13 cellular contexts compared by ENCODE assay signal in genomic region chr7:92767427-92767826, GRCh38.
DNase-seq lines count a peak whose midpoint lies in the region; ATAC-seq, FAIRE-seq and TF ChIP-seq lines count a peak whose summit lies in the region.
"Had no signal": no experiment of that assay in that cellular context is flagged by ENCODE, and none has a peak within 500 bp of the region (broad histone marks: within the 10 kb centered on the region; RNA-seq: fewer than 3 reads in every experiment).

No MANE protein-coding gene starts in this region.

- DNase-seq in AG09309 (ENCODE audit: low read depth) (no peak), H54 (ENCODE audit: insufficient read length, low spot score) (no peak), keratinocyte (ENCODE audit: low read depth, low spot score) (no peak), ecto neural progenitor cell (ENCODE audit: low spot score) (no peak), iPS-NIHi11 (ENCODE audit: low spot score) (no peak)
- DNase-seq in activated T-helper 2 cell treated with anti-CD3 and anti-CD28 coated beads, Interferon-gamma antibody, Interleukin-2, Interleukin-4, amounts not matched to agents 10 μg/mL and 5 μg/mL and 100 μg/mL, durations not matched to agents 14 hours and 24 hours and 36 hours (ENCODE audit: low spot score): no peak
- DNase-seq: activated CD4-positive, alpha-beta T cell treated with anti-CD3 and anti-CD28 coated beads, Interleukin-2, amount 50 U/mL, for 1 hour; cerebellar nuclear complex; pancreas had no signal

- H3K9ac ChIP-seq in keratinocyte (ENCODE audit: control insufficient read depth, extremely low read depth, insufficient read depth, low read length): peak overlapping the region; percentile 61

- H3K9me3 Mint-ChIP-seq in activated T-helper 2 cell treated with anti-CD3 and anti-CD28 coated beads, Interferon-gamma antibody, Interleukin-2, Interleukin-4, amounts not matched to agents 10 μg/mL and 5 μg/mL and 100 μg/mL, durations not matched to agents 14 hours and 24 hours and 36 hours: no peaks in the 10 kb centered on the region

- H3K27me3 ChIP-seq in keratinocyte (ENCODE audit: control insufficient read depth, extremely low read depth, insufficient read depth, low read length): no peaks in the 10 kb centered on the region
- H3K27me3 ChIP-seq: pancreas had no signal

- H2AFZ ChIP-seq in keratinocyte (ENCODE audit: control insufficient read depth, low read length): no peak overlapping the region

- H3K36me3 ChIP-seq in keratinocyte (ENCODE audit: control insufficient read depth in 2 of 2, extremely low read depth in 1 of 2, insufficient read depth in 2 of 2, low read length in 2 of 2): peaks cover 2 to 4% of the 10 kb centered on the region in 2 experiments
- H3K36me3 ChIP-seq: HAP-1, pancreas had no signal

- H3K9me1 ChIP-seq in keratinocyte (ENCODE audit: control insufficient read depth, extremely low read depth, insufficient read depth, low read length): no peaks in the 10 kb centered on the region

- H3K4me3 ChIP-seq in AG09309 (ENCODE audit: control insufficient read depth, low read depth, low read length): no peak overlapping the region
- H3K4me3 ChIP-seq in keratinocyte (ENCODE audit: control insufficient read depth in 2 of 3, extremely low read depth in 1 of 3, insufficient read depth in 2 of 3, low read depth in 1 of 3, low read length in 3 of 3): peak overlapping the region in 1 of 3 experiments; percentile 11
- H3K4me3 ChIP-seq: HAP-1, pancreas had no signal

- H3K4me1 Mint-ChIP-seq in activated T-helper 2 cell treated with anti-CD3 and anti-CD28 coated beads, Interferon-gamma antibody, Interleukin-2, Interleukin-4, amounts not matched to agents 10 μg/mL and 5 μg/mL and 100 μg/mL, durations not matched to agents 14 hours and 24 hours and 36 hours (ENCODE audit: low read depth): peaks cover 59% of the 10 kb centered on the region

- H3K27ac Mint-ChIP-seq in activated T-helper 2 cell treated with anti-CD3 and anti-CD28 coated beads, Interferon-gamma antibody, Interleukin-2, Interleukin-4, amounts not matched to agents 10 μg/mL and 5 μg/mL and 100 μg/mL, durations not matched to agents 14 hours and 24 hours and 36 hours: peak overlapping the region; percentile 83

- FAIRE-seq in H54 (lab: Jason Lieb, UNC) (peak; percentile 86), keratinocyte (lab: Jason Lieb, UNC) (no peak)
- FAIRE-seq: pancreas had no signal

- H3K27ac ChIP-seq in keratinocyte (ENCODE audit: control insufficient read depth, insufficient read depth, low read length): peak overlapping the region; percentile 93
- H3K27ac ChIP-seq: pancreas had no signal

- intact Hi-C loops in activated T-helper 2 cell treated with anti-CD3 and anti-CD28 coated beads, Interferon-gamma antibody, Interleukin-2, Interleukin-4, amounts not matched to agents 10 μg/mL and 5 μg/mL and 100 μg/mL, durations not matched to agents 14 hours and 24 hours and 36 hours (cut with micrococcal nuclease): no loop called here

- TF ChIP-seq CTCF in AG09309 (IDR thresholded peaks at IDR 0.05; ENCODE audit: control insufficient read depth, insufficient read depth, low read depth, low read length, missing control alignments): peak; percentile 8
- no peak for TF ChIP-seq CTCF in keratinocyte (optimal IDR thresholded peaks at IDR 0.05 in 1 of 3, IDR thresholded peaks at IDR 0.05 in 1 of 3, conservative IDR thresholded peaks at IDR 0.05 in 1 of 3; ENCODE audit: extremely low read depth in 1 of 3, insufficient read depth in 2 of 3, low read length in 3 of 3)

- no peaks in the 10 kb centered on the region for H3K9me3 ChIP-seq in keratinocyte (ENCODE audit: control insufficient read depth, low read depth, low read length)
- H3K9me3 ChIP-seq: HAP-1, pancreas had no signal

- peaks cover 61% of the 10 kb centered on the region for H3K4me1 ChIP-seq in keratinocyte (ENCODE audit: control insufficient read depth, extremely low read depth, insufficient read depth, low read length)

- no peaks in the 10 kb centered on the region for H3K27me3 Mint-ChIP-seq in activated T-helper 2 cell treated with anti-CD3 and anti-CD28 coated beads, Interferon-gamma antibody, Interleukin-2, Interleukin-4, amounts not matched to agents 10 μg/mL and 5 μg/mL and 100 μg/mL, durations not matched to agents 14 hours and 24 hours and 36 hours (ENCODE audit: low read depth)

- dilution Hi-C loops in keratinocyte (cut with MboI; ENCODE audit: extremely low pct_ligation_motif_present, low sequenced_read_pairs): no loop called here

- peaks cover 3% of the 10 kb centered on the region for H4K20me1 ChIP-seq in keratinocyte (ENCODE audit: control insufficient read depth, extremely low read depth, insufficient read depth, low read length)

- peaks cover 81% of the 10 kb centered on the region for H3K79me2 ChIP-seq in keratinocyte (ENCODE audit: control insufficient read depth, insufficient read depth, low read length)

- TF ChIP-seq POLR2A in H54 (IDR thresholded peaks at IDR 0.05; ENCODE audit: low read depth, low read length): no peak

- H3K4me2 ChIP-seq in keratinocyte (ENCODE audit: control insufficient read depth, extremely low read depth, insufficient read depth, low read depth, low read length): peak overlapping the region; percentile 80

- H3K36me3 Mint-ChIP-seq in activated T-helper 2 cell treated with anti-CD3 and anti-CD28 coated beads, Interferon-gamma antibody, Interleukin-2, Interleukin-4, amounts not matched to agents 10 μg/mL and 5 μg/mL and 100 μg/mL, durations not matched to agents 14 hours and 24 hours and 36 hours (ENCODE audit: low read depth): peaks cover 68% of the 10 kb centered on the region

- ATAC-seq in GM19395 (IDR thresholded peaks at IDR 0.05; ENCODE audit: unreplicated experiment) (no peak), HG02852 (IDR thresholded peaks at IDR 0.05; ENCODE audit: unreplicated experiment) (no peak)
- ATAC-seq: Right ventricle myocardium inferior had no signal

- no peak overlapping the region for H3K4me3 Mint-ChIP-seq in activated T-helper 2 cell treated with anti-CD3 and anti-CD28 coated beads, Interferon-gamma antibody, Interleukin-2, Interleukin-4, amounts not matched to agents 10 μg/mL and 5 μg/mL and 100 μg/mL, durations not matched to agents 14 hours and 24 hours and 36 hours (ENCODE audit: low read depth)
